In genomic region chr16:28181557-28181914, GRCh38 we compare ENCODE assay signal across 9 cellular contexts. TPM values are rescaled to one million over a fixed set of nuclear protein-coding genes. Genes with fewer than 3 reads are reported as not detected.
DNase-seq lines count a peak whose midpoint lies in the region; ATAC-seq, FAIRE-seq and TF ChIP-seq lines count a peak whose summit lies in the region.
"Had no signal": no experiment of that assay in that cellular context is flagged by ENCODE, and none has a peak within 500 bp of the region (broad histone marks: within the 10 kb centered on the region; RNA-seq: fewer than 3 reads in every experiment).

No MANE protein-coding gene starts in this region.

- H3K27ac ChIP-seq in adrenal gland (peak overlapping the region in 4 of 5 donors; percentile 34 to 73 (median 56)), upper lobe of right lung (peak overlapping the region; percentile 1)
- H3K27ac ChIP-seq: tibial artery had no signal

- H3K36me3 ChIP-seq in adrenal gland (replicated peaks in 1 of 2) (peaks cover 0 to 4% of the 10 kb centered on the region in 2 donors), upper lobe of right lung (peaks cover 14% of the 10 kb centered on the region), H7 (replicated peaks; ENCODE audit: control insufficient read depth, insufficient read depth, low read length) (no peaks in the 10 kb centered on the region; the same call in 1 of the 2 replicates)

- no peak overlapping the region for H3K4me3 ChIP-seq in adrenal gland
- no peak overlapping the region for H3K4me3 ChIP-seq in upper lobe of right lung
- H3K4me3 ChIP-seq in H7 (ENCODE audit: insufficient read depth, low read depth, low read length) = no peak overlapping the region
- H3K4me3 ChIP-seq: tibial artery had no signal

- H3K36me3 Mint-ChIP-seq in activated T-cell treated with anti-CD3 and anti-CD28 coated beads, Interleukin-2, amount 50 U/mL, for 4 hours (ENCODE audit: insufficient read depth) = peaks cover 46% of the 10 kb centered on the region

- peaks cover 8% of the 10 kb centered on the region for H3K9me3 Mint-ChIP-seq in activated T-cell treated with anti-CD3 and anti-CD28 coated beads, Interleukin-2, amount 50 U/mL, for 4 hours

- WGBS in adrenal gland, 4 donors = 21 to 46% (median 27%) methylated on average over 2 of the region's 2 CpGs

- FAIRE-seq in frontal cortex (lab: Jason Lieb, UNC) = no peak

- H3K4me3 Mint-ChIP-seq in activated T-cell treated with anti-CD3 and anti-CD28 coated beads, Interleukin-2, amount 50 U/mL, for 4 hours = peak overlapping the region; percentile 57

- H3K4me1 Mint-ChIP-seq in activated T-cell treated with anti-CD3 and anti-CD28 coated beads, Interleukin-2, amount 50 U/mL, for 4 hours (ENCODE audit: low read depth) = peaks cover 85% of the 10 kb centered on the region

- H3K27me3 ChIP-seq in adrenal gland (no peaks in the 10 kb centered on the region), upper lobe of right lung (no peaks in the 10 kb centered on the region), H7 (ENCODE audit: control insufficient read depth, insufficient read depth, low read length) (no peaks in the 10 kb centered on the region)
- H3K27me3 ChIP-seq: tibial artery had no signal

- H3K9me3 ChIP-seq in adrenal gland (replicated peaks in 1 of 3) (no peaks in the 10 kb centered on the region), upper lobe of right lung (no peaks in the 10 kb centered on the region)
- H3K9me3 ChIP-seq: tibial artery had no signal

- no peak for DNase-seq in activated T-cell treated with anti-CD3 and anti-CD28 coated beads, Interleukin-2, amount 50 U/mL, for 4 hours
- DNase-seq in activated T-cell treated with anti-CD3 and anti-CD28 coated beads, Interleukin-2, amount 50 U/mL, for 1 hour = no peak
- peak; percentile 53 to 81 (median 76) for DNase-seq in adrenal gland
- DNase-seq in iris pigment epithelial cell (ENCODE audit: low read depth) = peak; percentile 93
- DNase-seq in upper lobe of right lung = no peak
- no peak for DNase-seq in SW480 (ENCODE audit: low spot score)
- DNase-seq in H7 = no peak
- DNase-seq in frontal cortex (ENCODE audit: low spot score in 2 of 2) = no peak

- intact Hi-C loops in adrenal gland (cut with DNase I) (no loop called here), upper lobe of right lung (cut with DNase I) (no loop called here)

- no peak for ATAC-seq in activated T-cell treated with anti-CD3 and anti-CD28 coated beads, Interleukin-2, amount 50 U/mL, for 4 hours
- peak; percentile 86 for ATAC-seq in upper lobe of right lung

- no peak for TF ChIP-seq CTCF in adrenal gland (IDR thresholded peaks at IDR 0.05)
- TF ChIP-seq CTCF in upper lobe of right lung (IDR thresholded peaks at IDR 0.05) = no peak

- peaks cover 31 to 45% of the 10 kb centered on the region in 2 donors for H3K4me1 ChIP-seq in adrenal gland (replicated peaks in 1 of 2)
- H3K4me1 ChIP-seq in upper lobe of right lung = peaks cover 35% of the 10 kb centered on the region

- TF ChIP-seq POLR2A in adrenal gland (IDR thresholded peaks at IDR 0.05) = no peak

- no peaks in the 10 kb centered on the region for H3K27me3 Mint-ChIP-seq in activated T-cell treated with anti-CD3 and anti-CD28 coated beads, Interleukin-2, amount 50 U/mL, for 4 hours (ENCODE audit: low read depth)

RNA-seq across cellular contexts. Expression of gene XPO6, which starts 30.2 kb away (rescaled TPM):
- 100 to 1,000 TPM; 291 to 305 (median 303) TPM for total RNA-seq in activated T-cell treated with anti-CD3 and anti-CD28 coated beads, Interleukin-2, amount 50 U/mL, for 4 hours
- total RNA-seq in adrenal gland = 100 to 1,000 TPM in 3 of 8 donors, 10 to 100 TPM in 5; 61.1 to 194 (median 88.7) TPM
- 100 to 1,000 TPM in 1 of 3 donors, 10 to 100 TPM in 2; 95.5 to 109 (median 98.5) TPM for polyA plus RNA-seq in adrenal gland
- total RNA-seq in upper lobe of right lung = 102 TPM
- total RNA-seq in H7 (2014; rRNA removed; shearing (Covaris generic)) = 159 and 188 TPM in 2 replicates
- 59.1 TPM for total RNA-seq in frontal cortex

Comparison
In these comparisons a context has a peak if more than half of its experiments do, and no peak if none do; other contexts are left out.
1. DNase-seq: peak in adrenal gland (7 of 7) and iris pigment epithelial cell (single experiment); none in activated T-cell treated with anti-CD3 and anti-CD28 coated beads, Interleukin-2, amount 50 U/mL, for 4 hours (single experiment), activated T-cell treated with anti-CD3 and anti-CD28 coated beads, Interleukin-2, amount 50 U/mL, for 1 hour (single experiment), upper lobe of right lung (single experiment), SW480 (single experiment), H7 (single experiment) and frontal cortex (0 of 2).